In genomic region chr19:18940791-18941627, GRCh38 we compare ENCODE assay signal across 7 cellular contexts. TPM values are rescaled to one million over a fixed set of nuclear protein-coding genes. Genes with fewer than 3 reads are reported as not detected.
DNase-seq lines count a peak whose midpoint lies in the region; FAIRE-seq and TF ChIP-seq lines count a peak whose summit lies in the region.

HOMER3 (minus strand) TSS chr19:18941217; CDS start chr19:18938982, 2,235 bp downstream.

- TF ChIP-seq POLR2A in GM12892 (IDR thresholded peaks at IDR 0.05; ENCODE audit: low read depth, low read length), result no peak

- no peaks in the 10 kb centered on the region for H3K27me3 ChIP-seq in layer of hippocampus (ENCODE audit: control insufficient read depth, insufficient read depth, low read length)

- FAIRE-seq in GM12892 (lab: Jason Lieb, UNC), result no peak

- DNase-seq in GM12892 (ENCODE audit: insufficient read length), result peak; percentile 90
- DNase-seq in NCI-H1105 (lab: John Stamatoyannopoulos, UW), result peak; percentile 32
- peak; percentile 75 to 82 for DNase-seq in activated CD4-positive, alpha-beta T cell treated with anti-CD3 and anti-CD28 coated beads for 4 hours
- DNase-seq in stimulated activated CD4-positive, alpha-beta T cell treated with anti-CD3 and anti-CD28 coated beads, Interleukin-1b, Interleukin-23, amount 100 ng/mL, for 1 hour (ENCODE audit: low read depth in 2 of 2), result peak; percentile 33 to 67
- no peak for DNase-seq in cerebellar nuclear complex (lab: John Stamatoyannopoulos, UW)

- H3K27ac ChIP-seq in cingulate gyrus (ENCODE audit: low read depth, low read length) (peak within 1 kb of the TSS; percentile 14), layer of hippocampus (ENCODE audit: low read depth, low read length) (peak within 1 kb of the TSS; percentile 68)

RNA-seq across cellular contexts. Expression of gene HOMER3, which starts in this region (rescaled TPM):
- polyA plus RNA-seq in GM12892 (2012; ENCODE audit: missing spikeins), result 4.0 TPM

Comparison
In these comparisons a context has a peak if more than half of its experiments do, and no peak if none do; other contexts are left out.
1. DNase-seq: peak in GM12892 (single experiment), NCI-H1105 (single experiment), activated CD4-positive, alpha-beta T cell treated with anti-CD3 and anti-CD28 coated beads for 4 hours (2 of 2) and stimulated activated CD4-positive, alpha-beta T cell treated with anti-CD3 and anti-CD28 coated beads, Interleukin-1b, Interleukin-23, amount 100 ng/mL, for 1 hour (2 of 2); none in cerebellar nuclear complex (0 of 2).